Comparison of ENCODE assay signal across 15 cellular contexts in the genomic region with DNA sequence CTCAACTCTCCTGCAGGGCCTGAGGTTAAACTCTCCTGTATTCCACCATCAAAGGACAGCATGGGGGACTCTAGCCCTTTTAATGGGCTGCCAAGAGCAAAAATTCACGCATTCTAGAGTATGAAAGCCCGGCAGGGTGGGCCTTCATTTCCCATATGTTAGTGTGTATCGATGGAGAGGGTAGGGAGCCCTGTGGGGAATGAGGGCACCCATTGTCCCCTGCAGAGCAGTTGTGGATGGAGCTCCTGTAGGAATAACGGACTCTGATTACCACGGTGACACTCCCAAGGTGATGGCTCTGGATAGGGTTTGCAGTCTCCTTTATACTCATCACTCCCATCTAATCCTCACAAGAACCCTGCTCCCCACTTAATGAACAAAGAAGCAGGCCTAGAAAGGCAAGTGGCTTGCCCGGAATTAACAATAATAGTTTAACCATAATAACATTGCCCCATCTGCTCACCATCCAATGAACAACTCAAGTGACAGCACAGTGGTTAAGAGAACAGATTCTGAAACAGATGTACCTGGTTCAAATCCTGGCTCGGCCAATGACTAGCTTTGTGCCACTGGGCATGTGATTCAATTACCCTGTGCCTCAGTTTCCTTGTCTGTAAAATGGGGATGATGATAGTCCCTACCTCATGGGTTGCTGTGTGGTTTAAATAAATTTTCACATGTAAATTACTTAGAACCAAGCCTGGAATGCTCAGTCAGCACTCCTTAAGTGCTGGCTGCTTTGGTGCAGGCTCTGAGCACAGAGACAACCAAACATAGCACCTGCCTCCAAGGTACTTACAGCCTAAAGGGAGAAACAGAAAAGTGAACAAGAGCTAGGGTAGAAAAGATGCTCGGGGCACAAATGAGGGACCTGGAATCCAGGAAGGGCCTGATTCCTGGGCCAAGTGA. TPM values are rescaled to one million over a fixed set of nuclear protein-coding genes. Genes with fewer than 3 reads are reported as not detected.
A peak's percentile ranks its signal among the peaks of the same experiment; 100 is the strongest.
DNase-seq lines count a peak whose midpoint lies in the region; ATAC-seq and TF ChIP-seq lines count a peak whose summit lies in the region.
"Had no signal": no experiment of that assay in that cellular context is flagged by ENCODE, and none has a peak within 500 bp of the region (broad histone marks: within the 10 kb centered on the region; RNA-seq: fewer than 3 reads in every experiment).

No MANE protein-coding gene starts in this region.

- BruUV-seq in PC-3 (replicated peaks; lab: Mats Ljungman, UMichigan): no TSS peak

- intact Hi-C loops in PC-3 (cut with micrococcal nuclease): no loop called here

- no peak overlapping the region for H3K27ac ChIP-seq in PC-3 (ENCODE audit: low read length)

- H3K79me2 ChIP-seq in PC-3 (ENCODE audit: low read length): peaks cover 68% of the 10 kb centered on the region

- POLR2A ChIA-PET in PC-3 (lab: Charles Lee; ENCODE audit: unreplicated experiment): no interaction called here

- no peak overlapping the region for H3K9ac ChIP-seq in PC-3 (ENCODE audit: low read length)

- no peak overlapping the region for H3K4me3 ChIP-seq in PC-3 (ENCODE audit: low read length)
- H3K4me3 ChIP-seq: esophagus squamous epithelium had no signal

- no peak overlapping the region for H3K4me2 ChIP-seq in PC-3 (ENCODE audit: low read length)

- H3K36me3 Mint-ChIP-seq in activated naive CD8-positive, alpha-beta T cell: no peaks in the 10 kb centered on the region
- H3K36me3 Mint-ChIP-seq in activated naive CD8-positive, alpha-beta T cell treated with anti-CD3 and anti-CD28 coated beads for 36 hours: no peaks in the 10 kb centered on the region
- H3K36me3 Mint-ChIP-seq in immature natural killer cell: no peaks in the 10 kb centered on the region
- no peaks in the 10 kb centered on the region for H3K36me3 Mint-ChIP-seq in stimulated activated memory B cell treated with anti-CD40 and anti-IgM and Interleukin-4, amounts not matched to agents 10 μg/mL and 1 μg/mL and 100 μg/mL, for 72 hours

- H3K9me3 ChIP-seq in PC-3 (ENCODE audit: low read length): no peaks in the 10 kb centered on the region
- H3K9me3 ChIP-seq: esophagus squamous epithelium had no signal

- no peaks in the 10 kb centered on the region for H3K36me3 ChIP-seq in PC-3 (ENCODE audit: low read depth, low read length)
- H3K36me3 ChIP-seq: esophagus squamous epithelium had no signal

- no peaks in the 10 kb centered on the region for H3K9me2 ChIP-seq in PC-3 (replicated peaks; ENCODE audit: low read length)

- H3K4me1 Mint-ChIP-seq in activated naive CD8-positive, alpha-beta T cell (ENCODE audit: low read depth): peaks cover 43% of the 10 kb centered on the region
- H3K4me1 Mint-ChIP-seq in activated naive CD8-positive, alpha-beta T cell treated with anti-CD3 and anti-CD28 coated beads for 36 hours: peaks cover 32% of the 10 kb centered on the region
- H3K4me1 Mint-ChIP-seq in immature natural killer cell: peaks cover 72 to 77% of the 10 kb centered on the region in 2 donors
- peaks cover 7% of the 10 kb centered on the region for H3K4me1 Mint-ChIP-seq in stimulated activated memory B cell treated with anti-CD40 and anti-IgM and Interleukin-4, amounts not matched to agents 10 μg/mL and 1 μg/mL and 100 μg/mL, for 72 hours

- no peak for TF ChIP-seq CTCF in PC-3 (conservative IDR thresholded peaks at IDR 0.05; ENCODE audit: low read depth, low read length)

- CTCF ChIA-PET in PC-3 (lab: Charles Lee): no interaction called here

- no peaks in the 10 kb centered on the region for H3K9me3 Mint-ChIP-seq in activated naive CD8-positive, alpha-beta T cell (ENCODE audit: low read depth)
- no peaks in the 10 kb centered on the region for H3K9me3 Mint-ChIP-seq in activated naive CD8-positive, alpha-beta T cell treated with anti-CD3 and anti-CD28 coated beads for 36 hours
- no peaks in the 10 kb centered on the region for H3K9me3 Mint-ChIP-seq in immature natural killer cell
- H3K9me3 Mint-ChIP-seq in stimulated activated memory B cell treated with anti-CD40 and anti-IgM and Interleukin-4, amounts not matched to agents 10 μg/mL and 1 μg/mL and 100 μg/mL, for 72 hours: no peaks in the 10 kb centered on the region

- no peak overlapping the region for H2AFZ ChIP-seq in PC-3 (ENCODE audit: low read length)

- no peak for DNase-seq in activated naive CD8-positive, alpha-beta T cell treated with anti-CD3 and anti-CD28 coated beads for 36 hours
- DNase-seq in NCI-H69 (lab: John Stamatoyannopoulos, UW): peak; percentile 18
- no peak for DNase-seq in immature natural killer cell
- no peak for DNase-seq in activated gamma-delta T cell treated with Interleukin-2 at 50 U/mL for 16 hours
- DNase-seq in PC-3: no peak
- no peak for DNase-seq in activated CD8-positive, alpha-beta memory T cell treated with anti-CD3 and anti-CD28 coated beads, Interleukin-2, amount 50 U/mL, for 48 hours
- DNase-seq: activated CD4-positive, alpha-beta T cell treated with anti-CD3 and anti-CD28 coated beads, Interleukin-2, amount 50 U/mL, for 1 hour; esophagus squamous epithelium; NK-92 treated with Interleukin-12 subunit alpha and Interleukin-12 subunit beta, amount 100 ng/mL, for 24 hours; SHP77 treated with DMSO at 0.1 percent for 48 hours; T1000 had no signal

- no peak overlapping the region for H3K4me3 Mint-ChIP-seq in activated naive CD8-positive, alpha-beta T cell
- no peak overlapping the region for H3K4me3 Mint-ChIP-seq in activated naive CD8-positive, alpha-beta T cell treated with anti-CD3 and anti-CD28 coated beads for 36 hours
- peak overlapping the region; percentile 42 to 90 (median 73) for H3K4me3 Mint-ChIP-seq in immature natural killer cell
- H3K4me3 Mint-ChIP-seq in stimulated activated memory B cell treated with anti-CD40 and anti-IgM and Interleukin-4, amounts not matched to agents 10 μg/mL and 1 μg/mL and 100 μg/mL, for 72 hours: no peak overlapping the region

- H4K20me1 ChIP-seq in PC-3 (ENCODE audit: low read length): no peaks in the 10 kb centered on the region

- peak overlapping the region; percentile 61 for H3K27ac Mint-ChIP-seq in activated naive CD8-positive, alpha-beta T cell
- no peak overlapping the region for H3K27ac Mint-ChIP-seq in activated naive CD8-positive, alpha-beta T cell treated with anti-CD3 and anti-CD28 coated beads for 36 hours
- peak overlapping the region; percentile 87 to 99 (median 95) for H3K27ac Mint-ChIP-seq in immature natural killer cell
- peak overlapping the region; percentile 93 for H3K27ac Mint-ChIP-seq in stimulated activated memory B cell treated with anti-CD40 and anti-IgM and Interleukin-4, amounts not matched to agents 10 μg/mL and 1 μg/mL and 100 μg/mL, for 72 hours
- H3K27ac Mint-ChIP-seq: progenitor cell of endocrine pancreas had no signal

- no peaks in the 10 kb centered on the region for H3K27me3 ChIP-seq in PC-3 (ENCODE audit: low read length)
- H3K27me3 ChIP-seq: esophagus squamous epithelium had no signal

- no peaks in the 10 kb centered on the region for H3K4me1 ChIP-seq in PC-3 (ENCODE audit: insufficient read depth, low read length)

- H3F3A ChIP-seq in PC-3 (ENCODE audit: low read length, unreplicated experiment): no peaks in the 10 kb centered on the region

- H3K27me3 Mint-ChIP-seq in activated naive CD8-positive, alpha-beta T cell: no peaks in the 10 kb centered on the region
- H3K27me3 Mint-ChIP-seq in activated naive CD8-positive, alpha-beta T cell treated with anti-CD3 and anti-CD28 coated beads for 36 hours: no peaks in the 10 kb centered on the region
- peaks cover 23 to 34% (median 27%) of the 10 kb centered on the region in 3 donors for H3K27me3 Mint-ChIP-seq in immature natural killer cell (ENCODE audit: low read depth in 3 of 3)
- H3K27me3 Mint-ChIP-seq in stimulated activated memory B cell treated with anti-CD40 and anti-IgM and Interleukin-4, amounts not matched to agents 10 μg/mL and 1 μg/mL and 100 μg/mL, for 72 hours: peaks cover 7% of the 10 kb centered on the region

- ATAC-seq in stimulated activated memory B cell treated with anti-CD40 and anti-IgM and Interleukin-4, amounts not matched to agents 10 μg/mL and 1 μg/mL and 100 μg/mL, for 72 hours: no peak
- no peak for ATAC-seq in PC-3

RNA-seq across cellular contexts. Expression of gene HIVEP3, which starts 29.0 kb away (rescaled TPM):
- 10 to 100 TPM; 19.4 to 21.3 TPM for total RNA-seq in activated naive CD8-positive, alpha-beta T cell treated with anti-CD3 and anti-CD28 coated beads for 36 hours
- 10 to 100 TPM in 2 of 3 donors, 1 to 10 TPM in 1; 9.8 to 24.1 (median 15.5) TPM for polyA plus RNA-seq in immature natural killer cell
- total RNA-seq in PC-3 (2014; rRNA removed): 8.4 and 9.8 TPM in 2 replicates
- total RNA-seq: HepG2 had no signal

Comparison
In these comparisons a context has a peak if more than half of its experiments do, and no peak if none do; other contexts are left out.
1. H3K4me3 Mint-ChIP-seq: peak in immature natural killer cell (5 of 5); none in activated naive CD8-positive, alpha-beta T cell (single experiment), activated naive CD8-positive, alpha-beta T cell treated with anti-CD3 and anti-CD28 coated beads for 36 hours (single experiment) and stimulated activated memory B cell treated with anti-CD40 and anti-IgM and Interleukin-4, amounts not matched to agents 10 μg/mL and 1 μg/mL and 100 μg/mL, for 72 hours (single experiment).